8 cellular contexts compared by ENCODE assay signal in genomic region chr1:160031368-160032164, GRCh38. TPM values are rescaled to one million over a fixed set of nuclear protein-coding genes. Genes with fewer than 3 reads are reported as not detected.
A peak's percentile ranks its signal among the peaks of the same experiment; 100 is the strongest.
DNase-seq lines count a peak whose midpoint lies in the region; ATAC-seq and TF ChIP-seq lines count a peak whose summit lies in the region.

Gene PIGM, minus strand, starts transcription at chr1:160031990. Its CDS starts 251 bp downstream, at chr1:160031739.

- H3K27me3 ChIP-seq in ascending aorta (no peaks in the 10 kb centered on the region), right cardiac atrium (ENCODE audit: control insufficient read depth, insufficient read depth) (no peaks in the 10 kb centered on the region), vagina (no peaks in the 10 kb centered on the region)

- H3K36me3 ChIP-seq in ascending aorta = no peaks in the 10 kb centered on the region
- peaks cover 0 to 8% of the 10 kb centered on the region in 2 donors for H3K36me3 ChIP-seq in vagina

- ATAC-seq in GM18502 (IDR thresholded peaks at IDR 0.05; ENCODE audit: poor library complexity, unreplicated experiment) (peak; percentile 97), HG02943 (IDR thresholded peaks at IDR 0.05; ENCODE audit: low read depth, unreplicated experiment) (peak; percentile 97), right cardiac atrium (peak; percentile 97)

- TF ChIP-seq CTCF in ascending aorta (IDR thresholded peaks at IDR 0.05) = no peak
- no peak for TF ChIP-seq CTCF in vagina (IDR thresholded peaks at IDR 0.05)

- H3K4me3 ChIP-seq in ascending aorta = peak within 1 kb of the TSS; percentile 78 to 82
- H3K4me3 ChIP-seq in right cardiac atrium (ENCODE audit: low read length) = peak within 1 kb of the TSS; percentile 84
- peak within 1 kb of the TSS; percentile 79 to 93 for H3K4me3 ChIP-seq in vagina

- intact Hi-C loops in ascending aorta (cut with DNase I) (loop anchor here (2.0 to 5.0 kb wide), 3 partner anchors 56 to 251 kb away; partner anchors contain the start of genes DCAF8 and DUSP23), right cardiac atrium (cut with DNase I) (no loop called here), vagina (cut with DNase I) (no loop called here)

- no peaks in the 10 kb centered on the region for H3K9me3 ChIP-seq in ascending aorta
- no peaks in the 10 kb centered on the region for H3K9me3 ChIP-seq in right cardiac atrium (ENCODE audit: control insufficient read depth, low read length)
- no peaks in the 10 kb centered on the region for H3K9me3 ChIP-seq in vagina

- WGBS in right cardiac atrium = under 1% methylated on average over 60 of the region's 60 CpGs

- H3K27ac ChIP-seq in ascending aorta (peak within 1 kb of the TSS; percentile 37 to 71), right cardiac atrium (ENCODE audit: low read length) (peak within 1 kb of the TSS; percentile 88), vagina (peak within 1 kb of the TSS; percentile 45)

- H3K4me1 ChIP-seq in ascending aorta (peaks cover 0 to 9% of the 10 kb centered on the region in 2 donors), right cardiac atrium (ENCODE audit: control insufficient read depth, insufficient read depth, low read length) (peaks cover 8% of the 10 kb centered on the region), vagina (peaks cover 29% of the 10 kb centered on the region)

- peak; percentile 98 to 100 for DNase-seq in NCI-H187 (lab: John Stamatoyannopoulos, UW)
- peak; percentile 85 to 97 (median 89) for DNase-seq in T-helper 2 cell
- DNase-seq in ascending aorta (ENCODE audit: low spot score in 2 of 2) = peak; percentile 73 to 96
- DNase-seq in right cardiac atrium = peak; percentile 95 to 97 (median 96)
- peak; percentile 40 for DNase-seq in pulmonary artery endothelial cell (ENCODE audit: low read depth, low spot score)
- peak in 1 of 2 donors; percentile 94 for DNase-seq in vagina (ENCODE audit: extremely low spot score in 2 of 2)

- TF ChIP-seq POLR2A in vagina (IDR thresholded peaks at IDR 0.05) = peak in 1 of 2 donors; percentile 16

RNA-seq across cellular contexts. Expression of gene PIGM, which starts in this region (rescaled TPM):
- total RNA-seq in ascending aorta (6.1 TPM), right cardiac atrium (1 to 10 TPM; 4.0 to 4.6 (median 4.3) TPM), pulmonary artery endothelial cell (3.7 and 4.4 TPM in 2 replicates), vagina (2.7 TPM)
- polyA plus RNA-seq in right cardiac atrium = 2.7 TPM
